In the genomic region with DNA sequence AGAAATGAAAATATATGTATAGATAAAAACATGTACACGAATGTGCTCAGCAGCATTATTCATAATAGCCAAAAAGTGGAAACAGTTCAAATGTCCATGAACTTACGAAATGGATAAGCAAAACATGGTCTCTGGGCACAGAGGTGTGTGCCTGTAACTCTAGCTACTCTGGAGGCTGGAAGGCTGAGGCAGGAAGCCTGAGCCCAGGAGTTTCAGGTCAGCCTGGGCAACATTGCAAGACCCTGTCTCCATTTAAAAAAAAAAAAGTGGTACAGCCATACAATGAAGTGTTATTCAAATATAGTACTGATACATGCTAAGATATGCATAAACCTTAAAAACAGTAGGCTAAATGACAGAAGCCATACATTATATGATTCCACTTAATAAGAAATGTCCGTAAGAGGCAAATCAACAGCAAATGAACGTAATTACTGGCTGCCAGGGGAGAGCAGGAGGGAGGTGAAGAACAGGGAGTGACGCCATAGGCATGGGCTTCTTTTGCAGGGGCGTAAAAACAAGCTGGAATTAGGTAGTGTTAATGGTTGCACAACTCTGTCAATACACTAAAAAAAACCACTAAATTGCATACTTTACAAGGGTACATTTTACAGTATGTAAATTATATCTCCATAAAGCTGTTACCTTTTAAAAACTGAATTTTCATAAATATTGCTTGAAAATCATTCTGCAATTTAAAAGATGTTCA, we compare ENCODE assay signal across 27 cellular contexts.
DNase-seq lines count a peak whose midpoint lies in the region; ATAC-seq and TF ChIP-seq lines count a peak whose summit lies in the region.
"Had no signal": no experiment of that assay in that cellular context is flagged by ENCODE, and none has a peak within 500 bp of the region (broad histone marks: within the 10 kb centered on the region; RNA-seq: fewer than 3 reads in every experiment).

No MANE protein-coding gene starts in this region.

- H3K27me3 ChIP-seq in DND-41 (ENCODE audit: insufficient read depth, low read length, poor library complexity) = no peaks in the 10 kb centered on the region
- no peaks in the 10 kb centered on the region for H3K27me3 ChIP-seq in Loucy (ENCODE audit: insufficient read depth, low read length, poor library complexity, severe bottlenecking)
- no peaks in the 10 kb centered on the region for H3K27me3 ChIP-seq in A673 (replicated peaks; ENCODE audit: insufficient read depth, low read depth, low read length, poor library complexity)
- H3K27me3 ChIP-seq: foreskin keratinocyte, heart left ventricle, SJCRH30, tibial nerve had no signal

- H3K4me1 Mint-ChIP-seq in neural crest cell (peaks cover 34% of the 10 kb centered on the region), T-cell (peaks cover 81 to 83% (median 82%) of the 10 kb centered on the region in 3 donors)
- peaks cover 50% of the 10 kb centered on the region for H3K4me1 Mint-ChIP-seq in activated T-helper 1 cell treated with anti-CD3 and anti-CD28 coated beads, Interleukin-12 subunit alpha, Interleukin-12 subunit beta, Interleukin-2, Interleukin-4 antibody, amounts not matched to agents 30 ng/mL and 10 ng/mL and 1 ng/mL, durations not matched to agents 14 hours and 24 hours and 36 hours (ENCODE audit: low read depth)

- no peak overlapping the region for H3K4me3 ChIP-seq in DND-41 (ENCODE audit: low read depth in 1 of 2, low read length in 2 of 2)
- peak overlapping the region; percentile 90 for H3K4me3 ChIP-seq in Loucy (ENCODE audit: low read length, poor library complexity, severe bottlenecking)
- no peak overlapping the region for H3K4me3 ChIP-seq in A673 (ENCODE audit: low read depth, low read length, poor library complexity, severe bottlenecking)
- H3K4me3 ChIP-seq: heart left ventricle, SJCRH30, tibial nerve had no signal

- H4K20me1 ChIP-seq in DND-41 (ENCODE audit: insufficient read depth, low read length) (peaks cover 65% of the 10 kb centered on the region), Loucy (ENCODE audit: insufficient read depth, low read length, poor library complexity, severe bottlenecking) (peaks cover 92% of the 10 kb centered on the region)

- H3K4me2 ChIP-seq in DND-41 (ENCODE audit: insufficient read depth, low read length) (peak overlapping the region; percentile 16; the same call in 1 of the 2 replicates), Loucy (ENCODE audit: low read depth, low read length, poor library complexity, severe bottlenecking) (peak overlapping the region; percentile 95)

- H3K4me1 ChIP-seq in DND-41 (ENCODE audit: insufficient read depth, low read length) (peaks cover 35% of the 10 kb centered on the region), Loucy (ENCODE audit: insufficient read depth, low read length, poor library complexity, severe bottlenecking) (peaks cover 90% of the 10 kb centered on the region), A673 (ENCODE audit: insufficient read depth, low read length, poor library complexity, severe bottlenecking) (no peaks in the 10 kb centered on the region)
- H3K4me1 ChIP-seq: SJCRH30 had no signal

- DNase-seq in DND-41 = no peak
- DNase-seq in cerebellar cortex (ENCODE audit: low spot score) = peak; percentile 9
- DNase-seq in neural crest cell (ENCODE audit: low read depth, low spot score) = no peak
- DNase-seq in A673 (ENCODE audit: low spot score) = no peak
- no peak for DNase-seq in activated T-helper 1 cell treated with anti-CD3 and anti-CD28 coated beads, Interleukin-12 subunit alpha, Interleukin-12 subunit beta, Interleukin-2, Interleukin-4 antibody, amounts not matched to agents 30 ng/mL and 10 ng/mL and 1 ng/mL, durations not matched to agents 14 hours and 24 hours and 36 hours (ENCODE audit: low spot score)
- no peak for DNase-seq in T-cell
- DNase-seq: activated CD4-positive, CD25-positive, alpha-beta regulatory T cell treated with anti-CD3 and anti-CD28 coated beads, Interleukin-2, amount 50 U/mL, for 72 hours; activated CD8-positive, alpha-beta memory T cell treated with anti-CD3 and anti-CD28 coated beads, Interleukin-2, amount 50 U/mL, for 48 hours; activated CD8-positive, alpha-beta T cell treated with anti-CD3 and anti-CD28 coated beads for 36 hours; activated naive CD4-positive, alpha-beta T cell treated with anti-CD3 and anti-CD28 coated beads for 36 hours; C1 segment of cervical spinal cord; DMS79; GF-D8; H9; heart left ventricle; naive B cell; NCI-H1048; SJCRH30; stimulated activated CD4-positive, alpha-beta T cell treated with anti-CD3 and anti-CD28 coated beads, Interleukin-4, amount 100 ng/mL, for 1 hour had no signal

- POLR2A ChIA-PET in A673 (lab: Charles Lee; ENCODE audit: low non-redundant PET) (interaction anchor here (0.7 kb wide), 1 partner anchor 712 kb away, joined by 3 read pairs; no protein-coding TSS in a partner anchor), T-cell (lab: Charles Lee) (no interaction called here)

- H3K9me3 ChIP-seq in DND-41 (ENCODE audit: insufficient read depth, low read length, severe bottlenecking) = no peaks in the 10 kb centered on the region
- no peaks in the 10 kb centered on the region for H3K9me3 ChIP-seq in Loucy (ENCODE audit: insufficient read depth, low read depth, low read length)
- H3K9me3 ChIP-seq in A673 (ENCODE audit: low read depth, low read length, poor library complexity, severe bottlenecking) = no peaks in the 10 kb centered on the region
- H3K9me3 ChIP-seq: heart left ventricle, SJCRH30, tibial nerve had no signal

- H3K9ac ChIP-seq in DND-41 (ENCODE audit: low read depth, low read length) = no peak overlapping the region
- peak overlapping the region; percentile 26 for H3K9ac ChIP-seq in Loucy (ENCODE audit: low read depth, low read length, poor library complexity, severe bottlenecking)

- BruUV-seq in A673 (replicated peaks; lab: Mats Ljungman, UMichigan) = no TSS peak

- no peak overlapping the region for H3K27ac ChIP-seq in DND-41 (ENCODE audit: low read length)
- H3K27ac ChIP-seq in A673 (ENCODE audit: low read depth, low read length, poor library complexity, severe bottlenecking) = no peak overlapping the region
- H3K27ac ChIP-seq: heart left ventricle, SJCRH30, tibial nerve had no signal

- peaks cover 10% of the 10 kb centered on the region for H3K36me3 Mint-ChIP-seq in neural crest cell (ENCODE audit: low read depth)
- peaks cover 31% of the 10 kb centered on the region for H3K36me3 Mint-ChIP-seq in activated T-helper 1 cell treated with anti-CD3 and anti-CD28 coated beads, Interleukin-12 subunit alpha, Interleukin-12 subunit beta, Interleukin-2, Interleukin-4 antibody, amounts not matched to agents 30 ng/mL and 10 ng/mL and 1 ng/mL, durations not matched to agents 14 hours and 24 hours and 36 hours (ENCODE audit: low read depth)
- peaks cover 41% of the 10 kb centered on the region for H3K36me3 Mint-ChIP-seq in T-cell
- H3K36me3 Mint-ChIP-seq: naive B cell had no signal

- ATAC-seq in DND-41 (ENCODE audit: insufficient read depth, low read depth) = no peak
- no peak for ATAC-seq in T-cell (replicated peaks in 1 of 4)
- ATAC-seq in GM18870 (IDR thresholded peaks at IDR 0.05; ENCODE audit: unreplicated experiment) = no peak
- ATAC-seq: activated CD8-positive, alpha-beta T cell treated with anti-CD3 and anti-CD28 coated beads for 36 hours; foreskin keratinocyte; heart left ventricle had no signal

- H3K4me3 Mint-ChIP-seq in neural crest cell (peak overlapping the region; percentile 3), T-cell (no peak overlapping the region)
- H3K4me3 Mint-ChIP-seq in activated T-helper 1 cell treated with anti-CD3 and anti-CD28 coated beads, Interleukin-12 subunit alpha, Interleukin-12 subunit beta, Interleukin-2, Interleukin-4 antibody, amounts not matched to agents 30 ng/mL and 10 ng/mL and 1 ng/mL, durations not matched to agents 14 hours and 24 hours and 36 hours = no peak overlapping the region
- H3K4me3 Mint-ChIP-seq: activated CD8-positive, alpha-beta T cell treated with anti-CD3 and anti-CD28 coated beads for 36 hours; activated naive CD4-positive, alpha-beta T cell treated with anti-CD3 and anti-CD28 coated beads for 36 hours; central memory CD8-positive, alpha-beta T cell; dendritic cell treated with granulocyte-macrophage colony-stimulating factor and Interleukin-4, amounts not matched to agents 40 ng/mL and 50 ng/mL, for 4 days; H9; mesothelial cell of epicardium; T-helper 1 cell treated with Interleukin-12 subunit alpha and Interleukin-12 subunit beta and Interleukin-4 antibody, amounts not matched to agents 30 μg/mL and 1 μg/mL, for 36 hours had no signal

- H3K36me3 ChIP-seq in DND-41 (ENCODE audit: insufficient read depth, low read length) (peaks cover 42% of the 10 kb centered on the region), Loucy (ENCODE audit: insufficient read depth, low read length) (peaks cover 31% of the 10 kb centered on the region; the same call in 1 of the 2 replicates), A673 (ENCODE audit: insufficient read depth, low read length, poor library complexity, severe bottlenecking) (peaks cover 8% of the 10 kb centered on the region)

- H3K79me2 ChIP-seq in DND-41 (ENCODE audit: insufficient read depth, low read length) = peaks cover 95% of the 10 kb centered on the region
- H3K79me2 ChIP-seq in Loucy (ENCODE audit: insufficient read depth, low read length) = peaks cover 96% of the 10 kb centered on the region

- no peaks in the 10 kb centered on the region; the same call in 1 of the 2 replicates for H3F3A ChIP-seq in Loucy (ENCODE audit: low read depth)

- intact Hi-C loops in A673 (cut with micrococcal nuclease; ENCODE audit: unreplicated experiment) = no loop called here
- intact Hi-C loops in activated T-helper 1 cell treated with anti-CD3 and anti-CD28 coated beads, Interleukin-12 subunit alpha, Interleukin-12 subunit beta, Interleukin-2, Interleukin-4 antibody, amounts not matched to agents 30 ng/mL and 10 ng/mL and 1 ng/mL, durations not matched to agents 14 hours and 24 hours and 36 hours (cut with micrococcal nuclease) = no loop called here

- H2AFZ ChIP-seq in DND-41 (ENCODE audit: low read depth, low read length) (no peak overlapping the region), Loucy (ENCODE audit: low read length) (no peak overlapping the region)

- H3K9me3 Mint-ChIP-seq in neural crest cell (no peaks in the 10 kb centered on the region), T-cell (no peaks in the 10 kb centered on the region)
- no peaks in the 10 kb centered on the region for H3K9me3 Mint-ChIP-seq in activated T-helper 1 cell treated with anti-CD3 and anti-CD28 coated beads, Interleukin-12 subunit alpha, Interleukin-12 subunit beta, Interleukin-2, Interleukin-4 antibody, amounts not matched to agents 30 ng/mL and 10 ng/mL and 1 ng/mL, durations not matched to agents 14 hours and 24 hours and 36 hours
- H3K9me3 Mint-ChIP-seq: activated CD8-positive, alpha-beta T cell treated with anti-CD3 and anti-CD28 coated beads for 36 hours; activated naive CD4-positive, alpha-beta T cell treated with anti-CD3 and anti-CD28 coated beads for 36 hours; central memory CD8-positive, alpha-beta T cell; dendritic cell treated with granulocyte-macrophage colony-stimulating factor and Interleukin-4, amounts not matched to agents 40 ng/mL and 50 ng/mL, for 4 days; H9; mesothelial cell of epicardium; naive B cell; T-helper 1 cell treated with Interleukin-12 subunit alpha and Interleukin-12 subunit beta and Interleukin-4 antibody, amounts not matched to agents 30 μg/mL and 1 μg/mL, for 36 hours had no signal

- no peaks in the 10 kb centered on the region for H3K27me3 Mint-ChIP-seq in neural crest cell (ENCODE audit: low read depth)
- no peaks in the 10 kb centered on the region for H3K27me3 Mint-ChIP-seq in activated T-helper 1 cell treated with anti-CD3 and anti-CD28 coated beads, Interleukin-12 subunit alpha, Interleukin-12 subunit beta, Interleukin-2, Interleukin-4 antibody, amounts not matched to agents 30 ng/mL and 10 ng/mL and 1 ng/mL, durations not matched to agents 14 hours and 24 hours and 36 hours (ENCODE audit: insufficient read depth)
- no peaks in the 10 kb centered on the region for H3K27me3 Mint-ChIP-seq in T-cell
- H3K27me3 Mint-ChIP-seq: activated CD8-positive, alpha-beta T cell treated with anti-CD3 and anti-CD28 coated beads for 36 hours; central memory CD8-positive, alpha-beta T cell; dendritic cell treated with granulocyte-macrophage colony-stimulating factor and Interleukin-4, amounts not matched to agents 40 ng/mL and 50 ng/mL, for 4 days; naive B cell had no signal

- no peak for TF ChIP-seq CTCF in DND-41 (IDR thresholded peaks at IDR 0.05; ENCODE audit: borderline replicate concordance, extremely low read depth, low read length, poor library complexity, severe bottlenecking)
- TF ChIP-seq CTCF in Loucy (conservative IDR thresholded peaks at IDR 0.05; ENCODE audit: low read length) = no peak
- no peak for TF ChIP-seq CTCF in neural crest cell (conservative IDR thresholded peaks at IDR 0.05)
- no peak for TF ChIP-seq CTCF in A673 (conservative IDR thresholded peaks at IDR 0.05; ENCODE audit: low read depth, low read length)

- H3K27ac Mint-ChIP-seq in neural crest cell (ENCODE audit: unreplicated experiment) (no peak overlapping the region), T-cell (no peak overlapping the region)
- no peak overlapping the region for H3K27ac Mint-ChIP-seq in activated T-helper 1 cell treated with anti-CD3 and anti-CD28 coated beads, Interleukin-12 subunit alpha, Interleukin-12 subunit beta, Interleukin-2, Interleukin-4 antibody, amounts not matched to agents 30 ng/mL and 10 ng/mL and 1 ng/mL, durations not matched to agents 14 hours and 24 hours and 36 hours
- H3K27ac Mint-ChIP-seq: activated CD8-positive, alpha-beta T cell treated with anti-CD3 and anti-CD28 coated beads for 36 hours; activated naive CD4-positive, alpha-beta T cell treated with anti-CD3 and anti-CD28 coated beads for 36 hours; dendritic cell treated with granulocyte-macrophage colony-stimulating factor and Interleukin-4, amounts not matched to agents 40 ng/mL and 50 ng/mL, for 4 days; mesothelial cell of epicardium; T-helper 1 cell treated with Interleukin-12 subunit alpha and Interleukin-12 subunit beta and Interleukin-4 antibody, amounts not matched to agents 30 μg/mL and 1 μg/mL, for 36 hours had no signal

- CTCF ChIA-PET in A673 (lab: Charles Lee) = no interaction called here
- CTCF ChIA-PET in T-cell (lab: Charles Lee) = interaction anchor here in 1 of 2 donors (0.6 kb wide), 1 partner anchor 699 kb away, joined by 3 read pairs; no protein-coding TSS in a partner anchor

- H3K9me2 ChIP-seq in Loucy (replicated peaks; ENCODE audit: low read depth, low read length) = no peaks in the 10 kb centered on the region
